ENCODE assay signal across 1 cellular context in the genomic region with DNA sequence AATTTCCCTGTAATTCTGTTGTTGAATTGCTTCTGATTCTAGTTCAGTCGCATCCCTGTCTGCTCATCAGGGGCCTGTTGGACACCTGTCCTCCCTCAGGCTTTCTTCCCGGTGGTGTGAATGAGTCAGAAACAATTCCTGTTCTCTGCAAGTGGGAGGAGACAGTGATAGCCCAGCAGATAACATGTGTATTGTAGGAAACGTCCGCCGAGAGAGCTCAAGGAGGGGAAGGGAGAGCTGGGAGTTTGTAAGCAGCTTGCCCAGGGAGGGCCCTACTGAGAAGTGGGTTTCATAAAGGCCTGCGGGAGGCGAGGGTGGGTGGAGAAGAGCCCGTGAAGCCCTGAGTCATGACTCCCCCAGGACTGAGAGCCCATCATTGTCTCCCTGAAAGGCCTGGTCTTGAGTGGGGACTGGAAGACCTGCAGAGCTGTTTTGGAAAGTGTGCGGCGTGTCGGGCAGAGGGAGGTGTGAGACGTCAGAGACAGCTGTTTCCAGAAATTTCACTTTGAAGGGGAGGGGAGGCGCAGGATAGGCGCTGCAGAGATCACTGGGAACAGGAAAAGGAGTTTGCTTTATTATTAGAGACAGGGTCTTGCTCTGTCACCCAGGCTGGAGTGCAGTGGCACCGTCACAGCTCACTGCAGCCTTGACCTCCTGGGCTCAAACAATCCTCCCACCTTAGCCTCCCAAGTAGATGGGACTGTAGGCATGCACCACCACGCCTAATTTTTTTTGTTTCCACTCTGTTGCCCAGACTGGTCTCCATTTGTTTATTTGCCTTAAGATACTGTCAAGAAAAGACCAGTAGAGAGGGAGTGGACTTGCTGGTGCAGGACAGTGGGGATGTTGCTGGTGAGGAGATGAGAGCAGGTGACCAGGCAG.
TF ChIP-seq lines count a peak whose summit lies in the region.

No MANE protein-coding gene starts in this region.

TF ChIP-seq in WTC11, 78 proteins besides CTCF, POLR2A, EP300 and RAD21 (continued from another document):
- TF ChIP-seq, protein P1, sequence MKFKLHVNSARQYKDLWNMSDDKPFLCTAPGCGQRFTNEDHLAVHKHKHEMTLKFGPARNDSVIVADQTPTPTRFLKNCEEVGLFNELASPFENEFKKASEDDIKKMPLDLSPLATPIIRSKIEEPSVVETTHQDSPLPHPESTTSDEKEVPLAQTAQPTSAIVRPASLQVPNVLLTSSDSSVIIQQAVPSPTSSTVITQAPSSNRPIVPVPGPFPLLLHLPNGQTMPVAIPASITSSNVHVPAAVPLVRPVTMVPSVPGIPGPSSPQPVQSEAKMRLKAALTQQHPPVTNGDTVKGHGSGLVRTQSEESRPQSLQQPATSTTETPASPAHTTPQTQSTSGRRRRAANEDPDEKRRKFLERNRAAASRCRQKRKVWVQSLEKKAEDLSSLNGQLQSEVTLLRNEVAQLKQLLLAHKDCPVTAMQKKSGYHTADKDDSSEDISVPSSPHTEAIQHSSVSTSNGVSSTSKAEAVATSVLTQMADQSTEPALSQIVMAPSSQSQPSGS (CRISPR knock-in tag; IDR thresholded peaks at IDR 0.05; ENCODE audit: borderline replicate concordance, low read depth): no peak
- TF ChIP-seq ZNF671 (CRISPR knock-in tag; IDR thresholded peaks at IDR 0.05) (no peak), GRHL2 (CRISPR knock-in tag; IDR thresholded peaks at IDR 0.05; ENCODE audit: insufficient replicate concordance, severe bottlenecking) (no peak), ATF1 (CRISPR knock-in tag; IDR thresholded peaks at IDR 0.05) (no peak), JUN (CRISPR knock-in tag; IDR thresholded peaks at IDR 0.05) (no peak)
TF ChIP-seq in WTC11: peak in this region for 0.
